1 cellular context compared by ENCODE assay signal in the genomic region with DNA sequence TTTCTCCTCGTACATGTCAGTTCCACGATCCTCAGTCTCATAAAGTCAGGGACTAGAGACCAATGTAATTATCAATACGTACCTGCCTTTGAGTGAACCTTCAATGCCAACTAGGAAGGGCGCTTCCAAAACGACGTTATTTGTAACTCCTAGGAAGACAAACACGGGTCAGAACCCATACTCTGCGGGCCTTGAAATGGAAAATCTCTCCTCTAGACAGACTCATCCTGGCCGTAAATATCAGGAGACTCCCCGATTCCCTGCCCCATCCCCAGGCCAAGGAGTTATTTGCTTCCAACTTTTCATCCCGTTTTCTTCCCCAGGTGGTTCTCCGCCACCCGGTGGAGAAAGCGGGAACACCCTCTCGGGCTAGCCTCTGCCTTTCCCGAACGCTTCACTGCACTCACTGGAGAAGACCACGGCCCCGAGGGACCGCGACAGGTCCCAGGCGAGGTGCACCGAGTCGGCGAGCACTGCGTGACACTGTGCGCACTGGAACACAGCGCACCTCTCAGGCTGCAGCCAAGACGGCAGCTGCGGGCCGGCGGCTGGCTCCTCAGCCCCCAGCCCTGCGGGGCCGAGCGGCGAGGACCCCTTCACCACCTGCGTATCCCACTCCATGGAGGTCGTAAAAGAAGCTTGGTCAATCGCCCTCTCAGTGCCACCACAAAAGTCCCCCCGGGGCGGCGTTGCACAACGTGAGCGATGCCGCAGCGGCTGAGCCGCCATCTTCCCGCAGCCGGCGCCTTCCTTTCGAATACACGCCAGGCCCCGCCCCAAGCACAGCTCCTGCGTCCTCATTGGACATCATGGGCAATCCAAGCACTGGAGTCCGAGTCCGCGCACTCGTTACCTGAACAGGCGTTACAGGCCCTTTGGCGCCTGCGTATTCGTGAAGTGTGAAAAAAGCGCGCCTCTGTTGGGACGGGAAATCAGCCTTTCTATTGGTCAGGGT.
TF ChIP-seq lines count a peak whose summit lies in the region.

A gene (minus strand): TSS at position 759 of the 955 bp plus-strand sequence. CDS start 30 bp downstream, at position 729.

TF ChIP-seq in HepG2, 621 proteins besides CTCF, POLR2A, EP300 and RAD21 (continued from another document and continues in another):
- TF ChIP-seq, protein P1, sequence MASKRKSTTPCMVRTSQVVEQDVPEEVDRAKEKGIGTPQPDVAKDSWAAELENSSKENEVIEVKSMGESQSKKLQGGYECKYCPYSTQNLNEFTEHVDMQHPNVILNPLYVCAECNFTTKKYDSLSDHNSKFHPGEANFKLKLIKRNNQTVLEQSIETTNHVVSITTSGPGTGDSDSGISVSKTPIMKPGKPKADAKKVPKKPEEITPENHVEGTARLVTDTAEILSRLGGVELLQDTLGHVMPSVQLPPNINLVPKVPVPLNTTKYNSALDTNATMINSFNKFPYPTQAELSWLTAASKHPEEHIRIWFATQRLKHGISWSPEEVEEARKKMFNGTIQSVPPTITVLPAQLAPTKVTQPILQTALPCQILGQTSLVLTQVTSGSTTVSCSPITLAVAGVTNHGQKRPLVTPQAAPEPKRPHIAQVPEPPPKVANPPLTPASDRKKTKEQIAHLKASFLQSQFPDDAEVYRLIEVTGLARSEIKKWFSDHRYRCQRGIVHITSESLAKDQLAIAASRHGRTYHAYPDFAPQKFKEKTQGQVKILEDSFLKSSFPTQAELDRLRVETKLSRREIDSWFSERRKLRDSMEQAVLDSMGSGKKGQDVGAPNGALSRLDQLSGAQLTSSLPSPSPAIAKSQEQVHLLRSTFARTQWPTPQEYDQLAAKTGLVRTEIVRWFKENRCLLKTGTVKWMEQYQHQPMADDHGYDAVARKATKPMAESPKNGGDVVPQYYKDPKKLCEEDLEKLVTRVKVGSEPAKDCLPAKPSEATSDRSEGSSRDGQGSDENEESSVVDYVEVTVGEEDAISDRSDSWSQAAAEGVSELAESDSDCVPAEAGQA (IDR thresholded peaks at IDR 0.05; ENCODE audit: low read depth) = peak; percentile 60; the same call in 1 of the 2 replicates
- TF ChIP-seq, protein P1 (CRISPR knock-in tag; IDR thresholded peaks at IDR 0.05; ENCODE audit: borderline replicate concordance) = no peak
- TF ChIP-seq EZH2 (conservative IDR thresholded peaks at IDR 0.05; ENCODE audit: low read depth, low read length) = no peak
- 0 out of 2 replicates have a peak, but pooled peaks have one; percentile 38 for TF ChIP-seq ZNF468 (CRISPR knock-in tag; IDR thresholded peaks at IDR 0.05)
- TF ChIP-seq, protein P2, sequence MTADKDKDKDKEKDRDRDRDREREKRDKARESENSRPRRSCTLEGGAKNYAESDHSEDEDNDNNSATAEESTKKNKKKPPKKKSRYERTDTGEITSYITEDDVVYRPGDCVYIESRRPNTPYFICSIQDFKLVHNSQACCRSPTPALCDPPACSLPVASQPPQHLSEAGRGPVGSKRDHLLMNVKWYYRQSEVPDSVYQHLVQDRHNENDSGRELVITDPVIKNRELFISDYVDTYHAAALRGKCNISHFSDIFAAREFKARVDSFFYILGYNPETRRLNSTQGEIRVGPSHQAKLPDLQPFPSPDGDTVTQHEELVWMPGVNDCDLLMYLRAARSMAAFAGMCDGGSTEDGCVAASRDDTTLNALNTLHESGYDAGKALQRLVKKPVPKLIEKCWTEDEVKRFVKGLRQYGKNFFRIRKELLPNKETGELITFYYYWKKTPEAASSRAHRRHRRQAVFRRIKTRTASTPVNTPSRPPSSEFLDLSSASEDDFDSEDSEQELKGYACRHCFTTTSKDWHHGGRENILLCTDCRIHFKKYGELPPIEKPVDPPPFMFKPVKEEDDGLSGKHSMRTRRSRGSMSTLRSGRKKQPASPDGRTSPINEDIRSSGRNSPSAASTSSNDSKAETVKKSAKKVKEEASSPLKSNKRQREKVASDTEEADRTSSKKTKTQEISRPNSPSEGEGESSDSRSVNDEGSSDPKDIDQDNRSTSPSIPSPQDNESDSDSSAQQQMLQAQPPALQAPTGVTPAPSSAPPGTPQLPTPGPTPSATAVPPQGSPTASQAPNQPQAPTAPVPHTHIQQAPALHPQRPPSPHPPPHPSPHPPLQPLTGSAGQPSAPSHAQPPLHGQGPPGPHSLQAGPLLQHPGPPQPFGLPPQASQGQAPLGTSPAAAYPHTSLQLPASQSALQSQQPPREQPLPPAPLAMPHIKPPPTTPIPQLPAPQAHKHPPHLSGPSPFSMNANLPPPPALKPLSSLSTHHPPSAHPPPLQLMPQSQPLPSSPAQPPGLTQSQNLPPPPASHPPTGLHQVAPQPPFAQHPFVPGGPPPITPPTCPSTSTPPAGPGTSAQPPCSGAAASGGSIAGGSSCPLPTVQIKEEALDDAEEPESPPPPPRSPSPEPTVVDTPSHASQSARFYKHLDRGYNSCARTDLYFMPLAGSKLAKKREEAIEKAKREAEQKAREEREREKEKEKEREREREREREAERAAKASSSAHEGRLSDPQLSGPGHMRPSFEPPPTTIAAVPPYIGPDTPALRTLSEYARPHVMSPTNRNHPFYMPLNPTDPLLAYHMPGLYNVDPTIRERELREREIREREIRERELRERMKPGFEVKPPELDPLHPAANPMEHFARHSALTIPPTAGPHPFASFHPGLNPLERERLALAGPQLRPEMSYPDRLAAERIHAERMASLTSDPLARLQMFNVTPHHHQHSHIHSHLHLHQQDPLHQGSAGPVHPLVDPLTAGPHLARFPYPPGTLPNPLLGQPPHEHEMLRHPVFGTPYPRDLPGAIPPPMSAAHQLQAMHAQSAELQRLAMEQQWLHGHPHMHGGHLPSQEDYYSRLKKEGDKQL (CRISPR knock-in tag; IDR thresholded peaks at IDR 0.05; ENCODE audit: low read depth) = no peak
- TF ChIP-seq HCFC1 (IDR thresholded peaks at IDR 0.05; ENCODE audit: low read depth, low read length) = no peak
- no peak for TF ChIP-seq ARHGAP35 (CRISPR knock-in tag; IDR thresholded peaks at IDR 0.05; ENCODE audit: borderline replicate concordance)
- peak; percentile 88 for TF ChIP-seq SP4 (CRISPR knock-in tag; IDR thresholded peaks at IDR 0.05)
- no peak for TF ChIP-seq PRPF4 (IDR thresholded peaks at IDR 0.05; ENCODE audit: low read depth, low read length, poor library complexity, severe bottlenecking)
- no peak for TF ChIP-seq MEIS1 (CRISPR knock-in tag; IDR thresholded peaks at IDR 0.05; ENCODE audit: borderline replicate concordance)
- peak; percentile 87 for TF ChIP-seq NFYC (CRISPR knock-in tag; IDR thresholded peaks at IDR 0.05)
- peak; percentile 63; the same call in 1 of the 2 replicates for TF ChIP-seq MEF2D (CRISPR knock-in tag; IDR thresholded peaks at IDR 0.05)
- peak; percentile 96 for TF ChIP-seq ZNF501 (CRISPR knock-in tag; IDR thresholded peaks at IDR 0.05)
- TF ChIP-seq SATB2 (CRISPR knock-in tag; IDR thresholded peaks at IDR 0.05) = no peak
- peak; percentile 8; the same call in 1 of the 2 replicates for TF ChIP-seq ELF1 (CRISPR knock-in tag; IDR thresholded peaks at IDR 0.05)
- TF ChIP-seq ZNF446 (CRISPR knock-in tag; IDR thresholded peaks at IDR 0.05) = no peak
- TF ChIP-seq ZNF558 (CRISPR knock-in tag; IDR thresholded peaks at IDR 0.05; ENCODE audit: borderline replicate concordance) = no peak
- TF ChIP-seq, protein P3, sequence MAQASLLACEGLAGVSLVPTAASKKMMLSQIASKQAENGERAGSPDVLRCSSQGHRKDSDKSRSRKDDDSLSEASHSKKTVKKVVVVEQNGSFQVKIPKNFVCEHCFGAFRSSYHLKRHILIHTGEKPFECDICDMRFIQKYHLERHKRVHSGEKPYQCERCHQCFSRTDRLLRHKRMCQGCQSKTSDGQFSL (CRISPR knock-in tag; IDR thresholded peaks at IDR 0.05) = no peak
- TF ChIP-seq ZNF790 (CRISPR knock-in tag; IDR thresholded peaks at IDR 0.05; ENCODE audit: borderline replicate concordance) = 0 out of 2 replicates have a peak, but pooled peaks have one; percentile 17
- TF ChIP-seq, protein P4, sequence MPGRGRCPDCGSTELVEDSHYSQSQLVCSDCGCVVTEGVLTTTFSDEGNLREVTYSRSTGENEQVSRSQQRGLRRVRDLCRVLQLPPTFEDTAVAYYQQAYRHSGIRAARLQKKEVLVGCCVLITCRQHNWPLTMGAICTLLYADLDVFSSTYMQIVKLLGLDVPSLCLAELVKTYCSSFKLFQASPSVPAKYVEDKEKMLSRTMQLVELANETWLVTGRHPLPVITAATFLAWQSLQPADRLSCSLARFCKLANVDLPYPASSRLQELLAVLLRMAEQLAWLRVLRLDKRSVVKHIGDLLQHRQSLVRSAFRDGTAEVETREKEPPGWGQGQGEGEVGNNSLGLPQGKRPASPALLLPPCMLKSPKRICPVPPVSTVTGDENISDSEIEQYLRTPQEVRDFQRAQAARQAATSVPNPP (CRISPR knock-in tag; IDR thresholded peaks at IDR 0.05) = peak; percentile 67; the same call in 1 of the 2 replicates
- TF ChIP-seq, protein P5, sequence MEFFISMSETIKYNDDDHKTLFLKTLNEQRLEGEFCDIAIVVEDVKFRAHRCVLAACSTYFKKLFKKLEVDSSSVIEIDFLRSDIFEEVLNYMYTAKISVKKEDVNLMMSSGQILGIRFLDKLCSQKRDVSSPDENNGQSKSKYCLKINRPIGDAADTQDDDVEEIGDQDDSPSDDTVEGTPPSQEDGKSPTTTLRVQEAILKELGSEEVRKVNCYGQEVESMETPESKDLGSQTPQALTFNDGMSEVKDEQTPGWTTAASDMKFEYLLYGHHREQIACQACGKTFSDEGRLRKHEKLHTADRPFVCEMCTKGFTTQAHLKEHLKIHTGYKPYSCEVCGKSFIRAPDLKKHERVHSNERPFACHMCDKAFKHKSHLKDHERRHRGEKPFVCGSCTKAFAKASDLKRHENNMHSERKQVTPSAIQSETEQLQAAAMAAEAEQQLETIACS (CRISPR knock-in tag; IDR thresholded peaks at IDR 0.05) = no peak
- peak; percentile 76 for TF ChIP-seq ZNF564 (CRISPR knock-in tag; IDR thresholded peaks at IDR 0.05)
- TF ChIP-seq RBM22 (optimal IDR thresholded peaks at IDR 0.05; ENCODE audit: low read length) = no peak
- no peak for TF ChIP-seq GTF2F1 (IDR thresholded peaks at IDR 0.05; ENCODE audit: low read length)
- TF ChIP-seq NKX3-1 (CRISPR knock-in tag; IDR thresholded peaks at IDR 0.05) = no peak
- TF ChIP-seq ZNF510 (CRISPR knock-in tag; IDR thresholded peaks at IDR 0.05; ENCODE audit: low read depth) = peak; percentile 67; the same call in 1 of the 2 replicates
- TF ChIP-seq, protein P6, sequence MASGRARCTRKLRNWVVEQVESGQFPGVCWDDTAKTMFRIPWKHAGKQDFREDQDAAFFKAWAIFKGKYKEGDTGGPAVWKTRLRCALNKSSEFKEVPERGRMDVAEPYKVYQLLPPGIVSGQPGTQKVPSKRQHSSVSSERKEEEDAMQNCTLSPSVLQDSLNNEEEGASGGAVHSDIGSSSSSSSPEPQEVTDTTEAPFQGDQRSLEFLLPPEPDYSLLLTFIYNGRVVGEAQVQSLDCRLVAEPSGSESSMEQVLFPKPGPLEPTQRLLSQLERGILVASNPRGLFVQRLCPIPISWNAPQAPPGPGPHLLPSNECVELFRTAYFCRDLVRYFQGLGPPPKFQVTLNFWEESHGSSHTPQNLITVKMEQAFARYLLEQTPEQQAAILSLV (CRISPR knock-in tag; IDR thresholded peaks at IDR 0.05; ENCODE audit: borderline replicate concordance) = peak; percentile 42; the same call in 1 of the 2 replicates
- TF ChIP-seq, protein P7, sequence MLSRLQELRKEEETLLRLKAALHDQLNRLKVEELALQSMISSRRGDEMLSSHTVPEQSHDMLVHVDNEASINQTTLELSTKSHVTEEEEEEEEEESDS (CRISPR knock-in tag; IDR thresholded peaks at IDR 0.05; ENCODE audit: borderline replicate concordance) = no peak
- peak; percentile 89 for TF ChIP-seq REL (CRISPR knock-in tag; conservative IDR thresholded peaks at IDR 0.05)
- peak; percentile 82; the same call in 1 of the 2 replicates for TF ChIP-seq SALL2 (CRISPR knock-in tag; IDR thresholded peaks at IDR 0.05)
- no peak for TF ChIP-seq TCF12 (IDR thresholded peaks at IDR 0.05)
- peak; percentile 51; the same call in 1 of the 2 replicates for TF ChIP-seq TCF12 (CRISPR knock-in tag; IDR thresholded peaks at IDR 0.05)
- TF ChIP-seq, protein P8, sequence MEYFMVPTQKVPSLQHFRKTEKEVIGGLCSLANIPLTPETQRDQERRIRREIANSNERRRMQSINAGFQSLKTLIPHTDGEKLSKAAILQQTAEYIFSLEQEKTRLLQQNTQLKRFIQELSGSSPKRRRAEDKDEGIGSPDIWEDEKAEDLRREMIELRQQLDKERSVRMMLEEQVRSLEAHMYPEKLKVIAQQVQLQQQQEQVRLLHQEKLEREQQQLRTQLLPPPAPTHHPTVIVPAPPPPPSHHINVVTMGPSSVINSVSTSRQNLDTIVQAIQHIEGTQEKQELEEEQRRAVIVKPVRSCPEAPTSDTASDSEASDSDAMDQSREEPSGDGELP (IDR thresholded peaks at IDR 0.05; ENCODE audit: borderline replicate concordance, low read depth) = peak; percentile 39; the same call in 1 of the 2 replicates
- TF ChIP-seq TAF1 (CRISPR knock-in tag; IDR thresholded peaks at IDR 0.05) = peak; percentile 85; the same call in 1 of the 2 replicates
- TF ChIP-seq, protein P9, sequence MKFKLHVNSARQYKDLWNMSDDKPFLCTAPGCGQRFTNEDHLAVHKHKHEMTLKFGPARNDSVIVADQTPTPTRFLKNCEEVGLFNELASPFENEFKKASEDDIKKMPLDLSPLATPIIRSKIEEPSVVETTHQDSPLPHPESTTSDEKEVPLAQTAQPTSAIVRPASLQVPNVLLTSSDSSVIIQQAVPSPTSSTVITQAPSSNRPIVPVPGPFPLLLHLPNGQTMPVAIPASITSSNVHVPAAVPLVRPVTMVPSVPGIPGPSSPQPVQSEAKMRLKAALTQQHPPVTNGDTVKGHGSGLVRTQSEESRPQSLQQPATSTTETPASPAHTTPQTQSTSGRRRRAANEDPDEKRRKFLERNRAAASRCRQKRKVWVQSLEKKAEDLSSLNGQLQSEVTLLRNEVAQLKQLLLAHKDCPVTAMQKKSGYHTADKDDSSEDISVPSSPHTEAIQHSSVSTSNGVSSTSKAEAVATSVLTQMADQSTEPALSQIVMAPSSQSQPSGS (CRISPR knock-in tag; IDR thresholded peaks at IDR 0.05) = 0 out of 2 replicates have a peak, but pooled peaks have one; percentile 6
- peak; percentile 96 for TF ChIP-seq POGZ (CRISPR knock-in tag; IDR thresholded peaks at IDR 0.05)
- 0 out of 2 replicates have a peak, but pooled peaks have one; percentile 3 for TF ChIP-seq SMAD1 (CRISPR knock-in tag; IDR thresholded peaks at IDR 0.05; ENCODE audit: borderline replicate concordance, low read depth)
- 0 out of 2 replicates have a peak, but pooled peaks have one; percentile 62 for TF ChIP-seq ARID2 (CRISPR knock-in tag; IDR thresholded peaks at IDR 0.05; ENCODE audit: borderline replicate concordance)
